30 cellular contexts compared by ENCODE assay signal in genomic region chr15:80462836-80463512, GRCh38. TPM values are rescaled to one million over a fixed set of nuclear protein-coding genes. Genes with fewer than 3 reads are reported as not detected.
"Had no signal": no experiment of that assay in that cellular context is flagged by ENCODE, and none has a peak within 500 bp of the region (broad histone marks: within the 10 kb centered on the region; RNA-seq: fewer than 3 reads in every experiment).

No MANE protein-coding gene starts in this region.

- H3K27me3 Mint-ChIP-seq: progenitor cell of endocrine pancreas; stimulated activated naive CD8-positive, alpha-beta T cell treated with anti-CD3 and anti-CD28 coated beads, Interleukin-15, amount 100 ng/mL, for 72 hours had no signal

- H3K9ac ChIP-seq: parathyroid adenoma had no signal

- DNase-seq: cerebellar nuclear complex; dorsolateral prefrontal cortex; effector CD8-positive, alpha-beta T cell; endodermal cell; foreskin melanocyte; hypothalamus; immature natural killer cell; islet precursor cell; kidney glomerular epithelial cell; left colon; left ventricle myocardium superior; lower lobe of right lung; naive B cell; right lobe of liver; small intestine; stimulated activated CD4-positive, alpha-beta T cell treated with anti-CD3 and anti-CD28 coated beads, Interleukin-15, amount 100 ng/mL, for 24 hours; stimulated activated CD4-positive, alpha-beta T cell treated with anti-CD3 and anti-CD28 coated beads, Interleukin-2, amount 100 ng/mL, for 48 hours; stimulated activated naive CD4-positive, alpha-beta T cell; stimulated activated naive CD8-positive, alpha-beta T cell treated with anti-CD3 and anti-CD28 coated beads, Interleukin-15, amount 100 ng/mL, for 72 hours; thyroid gland had no signal

- H3K36me3 Mint-ChIP-seq: immature natural killer cell; naive B cell; natural killer cell treated with Interleukin-12 subunit alpha and Interleukin-12 subunit beta and Interleukin-15 and Interleukin-18, amount 100 ng/mL, for 72 hours had no signal

- H3K27me3 ChIP-seq: dorsolateral prefrontal cortex, right lobe of liver, suprapubic skin, thyroid gland had no signal

- H3K27ac ChIP-seq: epithelial cell of prostate, lower lobe of right lung, neutrophil, parathyroid adenoma, right lobe of liver, suprapubic skin, thyroid gland had no signal

- H3K4me1 ChIP-seq: lower lobe of right lung, parathyroid adenoma, right lobe of liver, suprapubic skin, thyroid gland had no signal

- H3K36me3 ChIP-seq: lower lobe of right lung, neutrophil, right lobe of liver, suprapubic skin, thyroid gland had no signal

- H3K4me1 Mint-ChIP-seq: immature natural killer cell; naive B cell; stimulated activated naive CD8-positive, alpha-beta T cell treated with anti-CD3 and anti-CD28 coated beads, Interleukin-15, amount 100 ng/mL, for 72 hours had no signal

- H3K4me3 ChIP-seq: dorsolateral prefrontal cortex, lower lobe of right lung, right lobe of liver, suprapubic skin, thyroid gland had no signal

- ATAC-seq: esophagus mucosa; left colon; left ventricle myocardium superior; lower lobe of right lung; natural killer cell treated with Interleukin-12 subunit alpha and Interleukin-12 subunit beta and Interleukin-15 and Interleukin-18, amount 100 ng/mL, for 72 hours; right lobe of liver; stimulated activated naive CD8-positive, alpha-beta T cell treated with anti-CD3 and anti-CD28 coated beads, Interleukin-15, amount 100 ng/mL, for 72 hours had no signal

- H3K4me3 Mint-ChIP-seq: endodermal cell; immature natural killer cell; naive B cell; natural killer cell treated with Interleukin-12 subunit alpha and Interleukin-12 subunit beta and Interleukin-15 and Interleukin-18, amount 100 ng/mL, for 72 hours; neural crest cell; stimulated activated naive CD8-positive, alpha-beta T cell treated with anti-CD3 and anti-CD28 coated beads, Interleukin-15, amount 100 ng/mL, for 72 hours; type B pancreatic cell had no signal

- H3K27ac Mint-ChIP-seq: endodermal cell; immature natural killer cell; naive B cell; natural killer cell treated with Interleukin-12 subunit alpha and Interleukin-12 subunit beta and Interleukin-15 and Interleukin-18, amount 100 ng/mL, for 72 hours; progenitor cell of endocrine pancreas; stimulated activated naive CD8-positive, alpha-beta T cell treated with anti-CD3 and anti-CD28 coated beads, Interleukin-15, amount 100 ng/mL, for 72 hours; type B pancreatic cell had no signal

- H3K9me3 Mint-ChIP-seq: endodermal cell; immature natural killer cell; naive B cell; natural killer cell treated with Interleukin-12 subunit alpha and Interleukin-12 subunit beta and Interleukin-15 and Interleukin-18, amount 100 ng/mL, for 72 hours; neural crest cell; stimulated activated naive CD8-positive, alpha-beta T cell treated with anti-CD3 and anti-CD28 coated beads, Interleukin-15, amount 100 ng/mL, for 72 hours; type B pancreatic cell had no signal

- H3K9me3 ChIP-seq: lower lobe of right lung, neutrophil, right lobe of liver, suprapubic skin, thyroid gland had no signal

- H2AFZ ChIP-seq: parathyroid adenoma had no signal

- H3K79me2 ChIP-seq: parathyroid adenoma had no signal

RNA-seq across cellular contexts. Expression of gene ARNT2, which starts 58.8 kb away (rescaled TPM):
- total RNA-seq: mononuclear cell; natural killer cell treated with Interleukin-12 subunit alpha and Interleukin-12 subunit beta and Interleukin-15 and Interleukin-18, amount 100 ng/mL, for 72 hours had no signal
- polyA plus RNA-seq: immature natural killer cell had no signal
